ENCODE assay signal across 19 cellular contexts in genomic region chr9:128253991-128254346, GRCh38.
"Had no signal": no experiment of that assay in that cellular context is flagged by ENCODE, and none has a peak within 500 bp of the region (broad histone marks: within the 10 kb centered on the region; RNA-seq: fewer than 3 reads in every experiment).

No MANE protein-coding gene starts in this region.

- FAIRE-seq: pancreas, urothelium cell line had no signal

- H3K4me3 ChIP-seq: esophagus squamous epithelium, gastroesophageal sphincter, hepatocyte, pancreas, thoracic aorta, transverse colon had no signal

- H2AFZ ChIP-seq: hepatocyte had no signal

- H3K4me3 Mint-ChIP-seq: effector memory CD8-positive, alpha-beta T cell; naive B cell; stimulated activated memory B cell treated with anti-CD40 and anti-IgM and Interleukin-4, amounts not matched to agents 10 μg/mL and 1 μg/mL and 100 μg/mL, for 72 hours; stimulated activated naive CD8-positive, alpha-beta T cell treated with anti-CD3 and anti-CD28 coated beads, Interleukin-15, Interleukin-2, amounts not matched to agents 100 ng/mL and 50 ng/mL, for 24 hours had no signal

- H3K4me2 ChIP-seq: hepatocyte had no signal

- H3K79me2 ChIP-seq: hepatocyte had no signal

- H3K27ac Mint-ChIP-seq: naive B cell; progenitor cell of endocrine pancreas; stimulated activated memory B cell treated with anti-CD40 and anti-IgM and Interleukin-4, amounts not matched to agents 10 μg/mL and 1 μg/mL and 100 μg/mL, for 72 hours; stimulated activated naive CD8-positive, alpha-beta T cell treated with anti-CD3 and anti-CD28 coated beads, Interleukin-15, Interleukin-2, amounts not matched to agents 100 ng/mL and 50 ng/mL, for 24 hours had no signal

- H3K9me3 ChIP-seq: esophagus squamous epithelium, gastroesophageal sphincter, pancreas, thoracic aorta, transverse colon had no signal

- DNase-seq: central memory CD4-positive, alpha-beta T cell; effector memory CD8-positive, alpha-beta T cell; esophagus squamous epithelium; foreskin fibroblast; mesendoderm; naive B cell; occipital lobe; right cardiac atrium; stimulated activated CD4-positive, alpha-beta T cell treated with anti-CD3 and anti-CD28 coated beads, Interleukin-4, amount 100 ng/mL, for 1 hour; transverse colon had no signal

- H3K9me3 Mint-ChIP-seq: effector memory CD8-positive, alpha-beta T cell; naive B cell; stimulated activated memory B cell treated with anti-CD40 and anti-IgM and Interleukin-4, amounts not matched to agents 10 μg/mL and 1 μg/mL and 100 μg/mL, for 72 hours; stimulated activated naive CD8-positive, alpha-beta T cell treated with anti-CD3 and anti-CD28 coated beads, Interleukin-15, Interleukin-2, amounts not matched to agents 100 ng/mL and 50 ng/mL, for 24 hours had no signal

- H3K27me3 ChIP-seq: esophagus squamous epithelium, hepatocyte, pancreas had no signal

- H3K27ac ChIP-seq: epithelial cell of prostate, gastroesophageal sphincter, hepatocyte, pancreas, thoracic aorta, transverse colon had no signal

- ATAC-seq: effector memory CD8-positive, alpha-beta T cell; gastroesophageal sphincter; pancreas; right cardiac atrium; stimulated activated memory B cell treated with anti-CD40 and anti-IgM and Interleukin-4, amounts not matched to agents 10 μg/mL and 1 μg/mL and 100 μg/mL, for 72 hours had no signal

- H3K27me3 Mint-ChIP-seq: effector memory CD8-positive, alpha-beta T cell had no signal
